In genomic region chr6:89828988-89829590, GRCh38 we compare ENCODE assay signal across 8 cellular contexts. TPM values are rescaled to one million over a fixed set of nuclear protein-coding genes. Genes with fewer than 3 reads are reported as not detected.
DNase-seq lines count a peak whose midpoint lies in the region; ATAC-seq, FAIRE-seq and TF ChIP-seq lines count a peak whose summit lies in the region.

No MANE protein-coding gene starts in this region.

- H3K4me3 ChIP-seq in mesenchymal stem cell (ENCODE audit: insufficient read depth in 1 of 2, low read depth in 1 of 2, low read length in 2 of 2) = peak overlapping the region; percentile 38 to 98

- FAIRE-seq in RCC 7860 (lab: Jason Lieb, UNC) = no peak

- H2BK12ac ChIP-seq in mesenchymal stem cell (ENCODE audit: low read length in 2 of 2) = no peak overlapping the region

- H3K27ac ChIP-seq in mesenchymal stem cell (ENCODE audit: low read length, poor library complexity, severe bottlenecking) = peak overlapping the region; percentile 62

- TF ChIP-seq CTCF in type B pancreatic cell (conservative IDR thresholded peaks at IDR 0.05) = no peak

- peaks cover 32% of the 10 kb centered on the region for H3K36me3 Mint-ChIP-seq in central memory CD8-positive, alpha-beta T cell (ENCODE audit: insufficient read depth)
- H3K36me3 Mint-ChIP-seq in type B pancreatic cell = peaks cover 11% of the 10 kb centered on the region

- peak overlapping the region; percentile 79 for H3K4me2 ChIP-seq in mesenchymal stem cell (ENCODE audit: low read length, poor library complexity, severe bottlenecking)

- H4K91ac ChIP-seq in mesenchymal stem cell (ENCODE audit: low read length) = no peak overlapping the region

- H3K9me3 Mint-ChIP-seq in central memory CD8-positive, alpha-beta T cell = no peaks in the 10 kb centered on the region
- no peaks in the 10 kb centered on the region for H3K9me3 Mint-ChIP-seq in type B pancreatic cell

- peak overlapping the region; percentile 98 for H3K4me3 Mint-ChIP-seq in central memory CD8-positive, alpha-beta T cell
- peak overlapping the region; percentile 99 for H3K4me3 Mint-ChIP-seq in type B pancreatic cell

- WGBS in mesenchymal stem cell = 29% methylated on average over 20 of the region's 22 CpGs

- peak overlapping the region; percentile 92 for H3K9ac ChIP-seq in mesenchymal stem cell (ENCODE audit: low read length)

- H2BK15ac ChIP-seq in mesenchymal stem cell (ENCODE audit: low read depth, poor library complexity, severe bottlenecking) = peak overlapping the region; percentile 40

- no peaks in the 10 kb centered on the region for H3K27me3 Mint-ChIP-seq in central memory CD8-positive, alpha-beta T cell
- no peaks in the 10 kb centered on the region for H3K27me3 Mint-ChIP-seq in type B pancreatic cell

- H3K4ac ChIP-seq in mesenchymal stem cell (ENCODE audit: low read depth in 1 of 2, low read length in 2 of 2) = no peak overlapping the region

- peaks cover 12% of the 10 kb centered on the region for H3K79me1 ChIP-seq in mesenchymal stem cell (replicated peaks; ENCODE audit: low read length, poor library complexity, severe bottlenecking)

- peak overlapping the region; percentile 75 for H2BK120ac ChIP-seq in mesenchymal stem cell (ENCODE audit: low read depth, low read length)

- ATAC-seq in GM19372 (IDR thresholded peaks at IDR 0.05; ENCODE audit: low read depth, unreplicated experiment) (peak; percentile 23), HG03280 (IDR thresholded peaks at IDR 0.05; ENCODE audit: unreplicated experiment) (peak; percentile 31)
- ATAC-seq in central memory CD8-positive, alpha-beta T cell (replicated peaks; ENCODE audit: extremely low read depth, poor library complexity, severe bottlenecking) = peak; percentile 37

- no peaks in the 10 kb centered on the region for H3K9me3 ChIP-seq in mesenchymal stem cell (ENCODE audit: control insufficient read depth, low read length)

- H3K27me3 ChIP-seq in mesenchymal stem cell (ENCODE audit: control insufficient read depth in 1 of 2, insufficient read depth in 1 of 2, low read length in 2 of 2) = no peaks in the 10 kb centered on the region

- no peak overlapping the region for H2AK5ac ChIP-seq in mesenchymal stem cell (ENCODE audit: low read length, severe bottlenecking)

- H2BK5ac ChIP-seq in mesenchymal stem cell (ENCODE audit: low read depth, low read length, poor library complexity, severe bottlenecking) = no peak overlapping the region

- peak overlapping the region; percentile 16 for H2AFZ ChIP-seq in mesenchymal stem cell (ENCODE audit: low read depth, low read length)

- peaks cover 7% of the 10 kb centered on the region for H3K4me1 ChIP-seq in mesenchymal stem cell (ENCODE audit: control insufficient read depth, insufficient read depth, low read depth, low read length)

- peak overlapping the region; percentile 78 for H4K8ac ChIP-seq in mesenchymal stem cell (ENCODE audit: low read length)

- peak overlapping the region; percentile 96 for H3K27ac Mint-ChIP-seq in central memory CD8-positive, alpha-beta T cell (ENCODE audit: low read depth)
- H3K27ac Mint-ChIP-seq in type B pancreatic cell = peak overlapping the region; percentile 96

- DNase-seq in COR-L47 (lab: John Stamatoyannopoulos, UW) (peak; percentile 53), RCC 7860 (ENCODE audit: low spot score) (peak; percentile 10), mesenchymal stem cell (no peak), type B pancreatic cell (ENCODE audit: extremely low spot score, unreplicated experiment) (no peak), glomerular visceral epithelial cell (ENCODE audit: extremely low spot score) (no peak)
- peak in 1 of 2 donors; percentile 16 for DNase-seq in central memory CD8-positive, alpha-beta T cell (ENCODE audit: low spot score in 2 of 2)

- peaks cover 3 to 16% of the 10 kb centered on the region in 2 experiments for H3K36me3 ChIP-seq in mesenchymal stem cell (ENCODE audit: control insufficient read depth in 1 of 2, insufficient read depth in 2 of 2, low read depth in 1 of 2, low read length in 2 of 2)

- H3K23ac ChIP-seq in mesenchymal stem cell (ENCODE audit: low read length in 2 of 2) = no peak overlapping the region

- peak overlapping the region in 1 of 2 experiments; percentile 71 for H3K18ac ChIP-seq in mesenchymal stem cell (ENCODE audit: low read depth in 1 of 2, low read length in 2 of 2)

- no peak overlapping the region for H3K14ac ChIP-seq in mesenchymal stem cell (ENCODE audit: low read length in 2 of 2)

- H3K4me1 Mint-ChIP-seq in central memory CD8-positive, alpha-beta T cell = peaks cover 26% of the 10 kb centered on the region
- H3K4me1 Mint-ChIP-seq in type B pancreatic cell (ENCODE audit: unreplicated experiment) = peaks cover 9% of the 10 kb centered on the region

RNA-seq across cellular contexts. Expression of gene CASP8AP2, which starts 0.6 kb away (rescaled TPM):
- 7.6 TPM for polyA plus RNA-seq in mesenchymal stem cell (2013, experiment 1 of 2)
- polyA plus RNA-seq in mesenchymal stem cell (2013, experiment 2 of 2) = 8.1 TPM
- total RNA-seq in type B pancreatic cell (ENCODE audit: low replicate concordance) = 19.0 and 29.5 TPM in 2 replicates

RNA-seq across cellular contexts. Expression of gene MDN1, which starts 9.5 kb away (rescaled TPM):
- 4.1 TPM for polyA plus RNA-seq in mesenchymal stem cell (2013, experiment 1 of 2)
- polyA plus RNA-seq in mesenchymal stem cell (2013, experiment 2 of 2) = 4.1 TPM
- total RNA-seq in type B pancreatic cell (ENCODE audit: low replicate concordance) = 36.7 and 43.1 TPM in 2 replicates

Comparison
In these comparisons a context has a peak if more than half of its experiments do, and no peak if none do; other contexts are left out.
1. DNase-seq: peak in COR-L47 (single experiment) and RCC 7860 (single experiment); none in mesenchymal stem cell (single experiment), type B pancreatic cell (single experiment) and glomerular visceral epithelial cell (single experiment).
2. Peak in every context shown above with its lines, with median percentiles within 50 percentile points of each other: ATAC-seq.